Comparison of ENCODE assay signal across 1 cellular context in the genomic region with DNA sequence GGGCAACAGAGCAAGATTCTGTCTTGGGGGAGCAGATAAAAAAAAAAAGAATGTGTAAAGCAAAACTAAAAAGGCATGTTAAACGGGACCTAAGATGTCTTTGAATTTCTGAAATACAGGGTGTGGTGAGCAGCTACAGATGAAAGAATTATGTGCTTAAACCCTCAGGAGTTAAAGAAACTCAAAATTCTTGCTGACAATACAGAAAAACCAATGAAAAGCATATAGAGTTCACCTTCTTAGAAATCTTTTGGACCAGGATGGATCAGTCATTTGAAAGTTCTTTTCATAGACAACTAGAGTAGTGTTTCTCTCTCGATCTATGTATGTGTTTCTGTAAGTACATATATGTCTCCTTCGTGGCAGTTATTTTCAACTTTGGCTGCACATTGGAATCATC.
A peak's percentile ranks its signal among the peaks of the same experiment; 100 is the strongest.
TF ChIP-seq lines count a peak whose summit lies in the region.

No MANE protein-coding gene starts in this region.

TF ChIP-seq in HepG2, 621 proteins besides CTCF, POLR2A, EP300 and RAD21:
- TF ChIP-seq MAFF (IDR thresholded peaks at IDR 0.05; ENCODE audit: low read depth, low read length) (peak; percentile 43), ZC3H13 (CRISPR knock-in tag; IDR thresholded peaks at IDR 0.05) (no peak), MAFK (conservative IDR thresholded peaks at IDR 0.05 in 1 of 2, IDR thresholded peaks at IDR 0.05 in 1 of 2; ENCODE audit: low read length in 2 of 2) (peak; percentile 62 to 72; a peak in 3 of 4 replicates), YEATS4 (CRISPR knock-in tag; IDR thresholded peaks at IDR 0.05; ENCODE audit: borderline replicate concordance) (no peak), FOXK1 (CRISPR knock-in tag; IDR thresholded peaks at IDR 0.05; ENCODE audit: borderline replicate concordance, low read depth) (no peak), ZNF782 (CRISPR knock-in tag; IDR thresholded peaks at IDR 0.05; ENCODE audit: borderline replicate concordance) (no peak), ZNF337 (CRISPR knock-in tag; IDR thresholded peaks at IDR 0.05; ENCODE audit: borderline replicate concordance, low read depth) (no peak), ZBTB33 (CRISPR knock-in tag; IDR thresholded peaks at IDR 0.05) (no peak), FUBP1 (CRISPR knock-in tag; IDR thresholded peaks at IDR 0.05; ENCODE audit: borderline replicate concordance) (no peak), NCOA1 (CRISPR knock-in tag; IDR thresholded peaks at IDR 0.05) (no peak), PLRG1 (conservative IDR thresholded peaks at IDR 0.05) (no peak), BRCA1 (CRISPR knock-in tag; IDR thresholded peaks at IDR 0.05) (no peak), ZNF777 (CRISPR knock-in tag; IDR thresholded peaks at IDR 0.05) (no peak), CEBPZ (IDR thresholded peaks at IDR 0.05; ENCODE audit: low read length) (no peak), KAT2B (IDR thresholded peaks at IDR 0.05; ENCODE audit: borderline replicate concordance, low read depth, low read length) (no peak), RARG (CRISPR knock-in tag; IDR thresholded peaks at IDR 0.05; ENCODE audit: low read depth) (no peak)
- TF ChIP-seq, protein P1, sequence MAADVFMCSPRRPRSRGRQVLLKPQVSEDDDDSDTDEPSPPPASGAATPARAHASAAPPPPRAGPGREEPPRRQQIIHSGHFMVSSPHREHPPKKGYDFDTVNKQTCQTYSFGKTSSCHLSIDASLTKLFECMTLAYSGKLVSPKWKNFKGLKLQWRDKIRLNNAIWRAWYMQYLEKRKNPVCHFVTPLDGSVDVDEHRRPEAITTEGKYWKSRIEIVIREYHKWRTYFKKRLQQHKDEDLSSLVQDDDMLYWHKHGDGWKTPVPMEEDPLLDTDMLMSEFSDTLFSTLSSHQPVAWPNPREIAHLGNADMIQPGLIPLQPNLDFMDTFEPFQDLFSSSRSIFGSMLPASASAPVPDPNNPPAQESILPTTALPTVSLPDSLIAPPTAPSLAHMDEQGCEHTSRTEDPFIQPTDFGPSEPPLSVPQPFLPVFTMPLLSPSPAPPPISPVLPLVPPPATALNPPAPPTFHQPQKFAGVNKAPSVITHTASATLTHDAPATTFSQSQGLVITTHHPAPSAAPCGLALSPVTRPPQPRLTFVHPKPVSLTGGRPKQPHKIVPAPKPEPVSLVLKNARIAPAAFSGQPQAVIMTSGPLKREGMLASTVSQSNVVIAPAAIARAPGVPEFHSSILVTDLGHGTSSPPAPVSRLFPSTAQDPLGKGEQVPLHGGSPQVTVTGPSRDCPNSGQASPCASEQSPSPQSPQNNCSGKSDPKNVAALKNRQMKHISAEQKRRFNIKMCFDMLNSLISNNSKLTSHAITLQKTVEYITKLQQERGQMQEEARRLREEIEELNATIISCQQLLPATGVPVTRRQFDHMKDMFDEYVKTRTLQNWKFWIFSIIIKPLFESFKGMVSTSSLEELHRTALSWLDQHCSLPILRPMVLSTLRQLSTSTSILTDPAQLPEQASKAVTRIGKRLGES (CRISPR knock-in tag; IDR thresholded peaks at IDR 0.05; ENCODE audit: borderline replicate concordance), result no peak
